20 cellular contexts compared by ENCODE assay signal in genomic region chr5:175123542-175123941, GRCh38.
DNase-seq lines count a peak whose midpoint lies in the region; ATAC-seq and TF ChIP-seq lines count a peak whose summit lies in the region.
"Had no signal": no experiment of that assay in that cellular context is flagged by ENCODE, and none has a peak within 500 bp of the region (broad histone marks: within the 10 kb centered on the region; RNA-seq: fewer than 3 reads in every experiment).

No MANE protein-coding gene starts in this region.

- no peak for TF ChIP-seq CTCF in esophagus muscularis mucosa (IDR thresholded peaks at IDR 0.05)
- TF ChIP-seq CTCF in Calu3 (IDR thresholded peaks at IDR 0.05; ENCODE audit: unreplicated experiment), result no peak

- no TSS peak for BruUV-seq in Calu3 (replicated peaks; lab: Mats Ljungman, UMichigan)

- no peaks in the 10 kb centered on the region for H3K36me3 ChIP-seq in esophagus muscularis mucosa

- CTCF ChIA-PET in Calu3 (lab: Charles Lee), result no interaction called here

- TF ChIP-seq EP300 in esophagus muscularis mucosa (IDR thresholded peaks at IDR 0.05), result no peak

- no peak for TF ChIP-seq POLR2A in esophagus muscularis mucosa (IDR thresholded peaks at IDR 0.05; ENCODE audit: low read depth)

- DNase-seq in DMS53 (lab: John Stamatoyannopoulos, UW) (peak; percentile 20), DMS53 treated with DMSO at 0.1 percent for 48 hours (lab: John Stamatoyannopoulos, UW; ENCODE audit: unreplicated experiment) (no peak), HT1080 (ENCODE audit: low read depth) (peak; percentile 18), esophagus muscularis mucosa (ENCODE audit: extremely low spot score) (peak; percentile 21), DMS 273 (lab: John Stamatoyannopoulos, UW; ENCODE audit: unreplicated experiment) (no peak), Calu3 (no peak)
- DNase-seq: AML-193; CD4-positive, alpha-beta T cell; DMS 273 treated with DMSO at 0.1 percent for 48 hours; DMS79; GF-D8; H9; KBM-7 had no signal

- H3K4me1 Mint-ChIP-seq in Calu3 (ENCODE audit: low read depth, unreplicated experiment), result no peaks in the 10 kb centered on the region
- H3K4me1 Mint-ChIP-seq: IgD-negative memory B cell had no signal

- no peak for ATAC-seq in HG02870 (IDR thresholded peaks at IDR 0.05; ENCODE audit: unreplicated experiment)
- ATAC-seq: A549, HepG2 had no signal

- H3K27me3 Mint-ChIP-seq in Calu3 (ENCODE audit: unreplicated experiment), result no peaks in the 10 kb centered on the region

- 86% methylated on average over 6 of the region's 6 CpGs for WGBS in esophagus muscularis mucosa

- no peak overlapping the region for H3K27ac Mint-ChIP-seq in Calu3 (ENCODE audit: unreplicated experiment)
- H3K27ac Mint-ChIP-seq: CD4-positive, alpha-beta T cell; H9; IgD-negative memory B cell had no signal

- H3K9me3 ChIP-seq in esophagus muscularis mucosa, result no peaks in the 10 kb centered on the region
- H3K9me3 ChIP-seq: A549 had no signal

- H3K4me3 Mint-ChIP-seq in Calu3 (ENCODE audit: low read depth, unreplicated experiment), result no peak overlapping the region
- H3K4me3 Mint-ChIP-seq: CD4-positive, alpha-beta T cell; H9; IgD-negative memory B cell had no signal

- no peaks in the 10 kb centered on the region for H3K27me3 ChIP-seq in esophagus muscularis mucosa

- H3K27ac ChIP-seq in esophagus muscularis mucosa (replicated peaks in 1 of 4), result no peak overlapping the region
- H3K27ac ChIP-seq: 22Rv1, A549, C4-2B, HL-60 had no signal

- H3K4me3 ChIP-seq in esophagus muscularis mucosa, result no peak overlapping the region
- H3K4me3 ChIP-seq: A549 had no signal

- H3K36me3 Mint-ChIP-seq in Calu3 (ENCODE audit: insufficient read depth, unreplicated experiment), result no peaks in the 10 kb centered on the region

- intact Hi-C loops in esophagus muscularis mucosa (cut with DNase I), result no loop called here
- intact Hi-C loops in Calu3 (cut with micrococcal nuclease; ENCODE audit: unreplicated experiment), result no loop called here

- H3K9me3 Mint-ChIP-seq in Calu3 (ENCODE audit: low read depth, unreplicated experiment), result peaks cover 18% of the 10 kb centered on the region

- no peaks in the 10 kb centered on the region for H3K4me1 ChIP-seq in esophagus muscularis mucosa
- H3K4me1 ChIP-seq: A549 had no signal

Comparison
In these comparisons a context has a peak if more than half of its experiments do, and no peak if none do; other contexts are left out.
1. DNase-seq: peak in DMS53 (single experiment), HT1080 (single experiment) and esophagus muscularis mucosa (single experiment); none in DMS53 treated with DMSO at 0.1 percent for 48 hours (single experiment), DMS 273 (single experiment) and Calu3 (single experiment).